ENCODE assay signal across 21 cellular contexts in genomic region chr12:81809113-81809777, GRCh38. TPM values are rescaled to one million over a fixed set of nuclear protein-coding genes. Genes with fewer than 3 reads are reported as not detected.
DNase-seq lines count a peak whose midpoint lies in the region; ATAC-seq, FAIRE-seq and TF ChIP-seq lines count a peak whose summit lies in the region.
"Had no signal": no experiment of that assay in that cellular context is flagged by ENCODE, and none has a peak within 500 bp of the region (broad histone marks: within the 10 kb centered on the region; RNA-seq: fewer than 3 reads in every experiment).

No MANE protein-coding gene starts in this region.

- peaks cover 17% of the 10 kb centered on the region for H3K4me1 Mint-ChIP-seq in activated naive CD4-positive, alpha-beta T cell treated with anti-CD3 and anti-CD28 coated beads, Interleukin-2, amount 50 U/mL, for 24 hours
- H3K4me1 Mint-ChIP-seq in activated naive CD4-positive, alpha-beta T cell treated with anti-CD3 and anti-CD28 coated beads for 36 hours (ENCODE audit: low read depth): peaks cover 16% of the 10 kb centered on the region
- peaks cover 11% of the 10 kb centered on the region for H3K4me1 Mint-ChIP-seq in activated naive CD8-positive, alpha-beta T cell (ENCODE audit: low read depth)
- peaks cover 11% of the 10 kb centered on the region for H3K4me1 Mint-ChIP-seq in stimulated activated naive CD8-positive, alpha-beta T cell treated with anti-CD3 and anti-CD28 coated beads, Interleukin-15, amount 100 ng/mL, for 72 hours

- H3K27me3 Mint-ChIP-seq in activated naive CD4-positive, alpha-beta T cell treated with anti-CD3 and anti-CD28 coated beads, Interleukin-2, amount 50 U/mL, for 24 hours: peaks cover 5% of the 10 kb centered on the region
- H3K27me3 Mint-ChIP-seq in activated naive CD4-positive, alpha-beta T cell treated with anti-CD3 and anti-CD28 coated beads for 36 hours (ENCODE audit: low read depth): peaks cover 19% of the 10 kb centered on the region
- H3K27me3 Mint-ChIP-seq in activated naive CD8-positive, alpha-beta T cell: peaks cover 4% of the 10 kb centered on the region
- peaks cover 20% of the 10 kb centered on the region for H3K27me3 Mint-ChIP-seq in stimulated activated naive CD8-positive, alpha-beta T cell treated with anti-CD3 and anti-CD28 coated beads, Interleukin-15, amount 100 ng/mL, for 72 hours

- CTCF ChIA-PET in activated naive CD4-positive, alpha-beta T cell treated with anti-CD3 and anti-CD28 coated beads for 36 hours (lab: Charles Lee): no interaction called here

- no peaks in the 10 kb centered on the region for H3K27me3 ChIP-seq in upper lobe of right lung
- H3K27me3 ChIP-seq: SJCRH30 had no signal

- intact Hi-C loops in activated naive CD4-positive, alpha-beta T cell treated with anti-CD3 and anti-CD28 coated beads for 36 hours (cut with micrococcal nuclease): loop anchor here (1.0 kb wide), 1 partner anchor 133 kb away; no protein-coding TSS in a partner anchor
- intact Hi-C loops in kidney (cut with DNase I): no loop called here
- intact Hi-C loops in upper lobe of right lung (cut with DNase I): no loop called here

- TF ChIP-seq CTCF in kidney (IDR thresholded peaks at IDR 0.05; ENCODE audit: borderline replicate concordance, extremely low read depth, insufficient read depth) (no peak), upper lobe of right lung (IDR thresholded peaks at IDR 0.05) (no peak)

- H3K4me3 ChIP-seq in kidney (ENCODE audit: low read length in 2 of 2) (no peak overlapping the region), upper lobe of right lung (no peak overlapping the region)
- H3K4me3 ChIP-seq: SJCRH30 had no signal

- H3K36me3 Mint-ChIP-seq in activated naive CD4-positive, alpha-beta T cell treated with anti-CD3 and anti-CD28 coated beads, Interleukin-2, amount 50 U/mL, for 24 hours: peaks cover 2% of the 10 kb centered on the region
- H3K36me3 Mint-ChIP-seq in activated naive CD4-positive, alpha-beta T cell treated with anti-CD3 and anti-CD28 coated beads for 36 hours (ENCODE audit: low read depth): peaks cover 6% of the 10 kb centered on the region
- no peaks in the 10 kb centered on the region for H3K36me3 Mint-ChIP-seq in activated naive CD8-positive, alpha-beta T cell

- H3K9me3 ChIP-seq in kidney (ENCODE audit: control insufficient read depth in 1 of 2, low read length in 2 of 2) (no peaks in the 10 kb centered on the region), upper lobe of right lung (no peaks in the 10 kb centered on the region)

- peak; percentile 33 for FAIRE-seq in kidney (lab: Jason Lieb, UNC)
- FAIRE-seq: A204.1, RCC 7860 had no signal

- H3K9ac ChIP-seq in kidney (ENCODE audit: low read length in 2 of 2): no peak overlapping the region
- H3K9ac ChIP-seq: KMS-11 had no signal

- peak overlapping the region; percentile 64 for H3K27ac Mint-ChIP-seq in activated naive CD4-positive, alpha-beta T cell treated with anti-CD3 and anti-CD28 coated beads, Interleukin-2, amount 50 U/mL, for 24 hours
- H3K27ac Mint-ChIP-seq in activated naive CD4-positive, alpha-beta T cell treated with anti-CD3 and anti-CD28 coated beads for 36 hours: no peak overlapping the region
- peak overlapping the region; percentile 18 for H3K27ac Mint-ChIP-seq in activated naive CD8-positive, alpha-beta T cell
- H3K27ac Mint-ChIP-seq in stimulated activated naive CD8-positive, alpha-beta T cell treated with anti-CD3 and anti-CD28 coated beads, Interleukin-15, amount 100 ng/mL, for 72 hours: peak overlapping the region in 1 of 2 donors; percentile 86

- H3K4me3 Mint-ChIP-seq in activated naive CD4-positive, alpha-beta T cell treated with anti-CD3 and anti-CD28 coated beads, Interleukin-2, amount 50 U/mL, for 24 hours: no peak overlapping the region
- no peak overlapping the region for H3K4me3 Mint-ChIP-seq in activated naive CD4-positive, alpha-beta T cell treated with anti-CD3 and anti-CD28 coated beads for 36 hours
- H3K4me3 Mint-ChIP-seq in activated naive CD8-positive, alpha-beta T cell: no peak overlapping the region
- H3K4me3 Mint-ChIP-seq in stimulated activated naive CD8-positive, alpha-beta T cell treated with anti-CD3 and anti-CD28 coated beads, Interleukin-15, amount 100 ng/mL, for 72 hours: no peak overlapping the region

- ATAC-seq in stimulated activated naive CD8-positive, alpha-beta T cell treated with anti-CD3 and anti-CD28 coated beads, Interleukin-15, amount 100 ng/mL, for 72 hours: peak; percentile 62
- ATAC-seq in upper lobe of right lung (no peak), GM21786 (IDR thresholded peaks at IDR 0.05; ENCODE audit: unreplicated experiment) (no peak)
- ATAC-seq: HCT116 had no signal

- H3K9me3 Mint-ChIP-seq in activated naive CD4-positive, alpha-beta T cell treated with anti-CD3 and anti-CD28 coated beads, Interleukin-2, amount 50 U/mL, for 24 hours: peaks cover 5% of the 10 kb centered on the region
- peaks cover 5% of the 10 kb centered on the region for H3K9me3 Mint-ChIP-seq in activated naive CD4-positive, alpha-beta T cell treated with anti-CD3 and anti-CD28 coated beads for 36 hours
- H3K9me3 Mint-ChIP-seq in activated naive CD8-positive, alpha-beta T cell (ENCODE audit: low read depth): no peaks in the 10 kb centered on the region
- peaks cover 0 to 17% of the 10 kb centered on the region in 2 donors for H3K9me3 Mint-ChIP-seq in stimulated activated naive CD8-positive, alpha-beta T cell treated with anti-CD3 and anti-CD28 coated beads, Interleukin-15, amount 100 ng/mL, for 72 hours

- peaks cover 0 to 5% of the 10 kb centered on the region in 2 donors for H3K4me1 ChIP-seq in kidney (ENCODE audit: control insufficient read depth in 1 of 2, insufficient read depth in 1 of 2, low read depth in 1 of 2, low read length in 2 of 2)
- no peaks in the 10 kb centered on the region for H3K4me1 ChIP-seq in upper lobe of right lung

- peak overlapping the region in 1 of 2 donors; percentile 15 for H3K27ac ChIP-seq in kidney (ENCODE audit: low read depth in 2 of 2, low read length in 2 of 2)
- no peak overlapping the region for H3K27ac ChIP-seq in upper lobe of right lung
- H3K27ac ChIP-seq: KMS-11, SJCRH30 had no signal

- no peak for DNase-seq in activated naive CD4-positive, alpha-beta T cell treated with anti-CD3 and anti-CD28 coated beads for 36 hours
- DNase-seq in kidney (no peak), superior temporal gyrus (ENCODE audit: extremely low spot score) (no peak), upper lobe of right lung (no peak)
- no peak for DNase-seq in stimulated activated naive CD8-positive, alpha-beta T cell treated with anti-CD3 and anti-CD28 coated beads, Interleukin-15, amount 100 ng/mL, for 72 hours
- DNase-seq: EL, GOT3, NCI-H1105, NCI-H2029 treated with DMSO at 0.1 percent for 48 hours, NCI-H226, NCI-H524, NCI-H82, SJCRH30 had no signal

- no peaks in the 10 kb centered on the region for H3K36me3 ChIP-seq in kidney (ENCODE audit: control insufficient read depth in 1 of 2, insufficient read depth in 2 of 2, low read length in 2 of 2)
- H3K36me3 ChIP-seq in upper lobe of right lung: no peaks in the 10 kb centered on the region
- H3K36me3 ChIP-seq: SJCRH30 had no signal

RNA-seq across cellular contexts. Expression of gene PPFIA2, which starts 50.1 kb away (rescaled TPM):
- not detected for total RNA-seq in activated naive CD4-positive, alpha-beta T cell treated with anti-CD3 and anti-CD28 coated beads for 36 hours
- total RNA-seq in kidney: 9.4 TPM
- 2.8 TPM for polyA plus RNA-seq in kidney (ENCODE audit: insufficient read depth, low read depth, low replicate concordance)
- 1.4 TPM for total RNA-seq in upper lobe of right lung
- total RNA-seq: OCI-LY7 had no signal
